21 cellular contexts compared by ENCODE assay signal in genomic region chr13:99743079-99743478, GRCh38.
A peak's percentile ranks its signal among the peaks of the same experiment; 100 is the strongest.
DNase-seq lines count a peak whose midpoint lies in the region; TF ChIP-seq lines count a peak whose summit lies in the region.
"Had no signal": no experiment of that assay in that cellular context is flagged by ENCODE, and none has a peak within 500 bp of the region (broad histone marks: within the 10 kb centered on the region; RNA-seq: fewer than 3 reads in every experiment).

No MANE protein-coding gene starts in this region.

- H3K36me3 Mint-ChIP-seq in neural progenitor cell = peaks cover 3% of the 10 kb centered on the region

- no peaks in the 10 kb centered on the region for H3K9me3 Mint-ChIP-seq in neural progenitor cell
- H3K9me3 Mint-ChIP-seq: activated T-cell treated with anti-CD3 and anti-CD28 coated beads, Interleukin-2, amount 50 U/mL, for 24 hours; dendritic cell treated with granulocyte-macrophage colony-stimulating factor and Interleukin-4, amounts not matched to agents 40 ng/mL and 50 ng/mL, for 4 days had no signal

- no peaks in the 10 kb centered on the region for H4K20me1 ChIP-seq in neural progenitor cell (ENCODE audit: low read depth)

- peaks cover 87% of the 10 kb centered on the region for H3K4me1 ChIP-seq in neural progenitor cell
- H3K4me1 ChIP-seq in uterus = no peaks in the 10 kb centered on the region
- H3K4me1 ChIP-seq in ascending aorta = peaks cover 0 to 7% of the 10 kb centered on the region in 2 donors

- peaks cover 32% of the 10 kb centered on the region for H3K79me2 ChIP-seq in neural progenitor cell (ENCODE audit: low read depth)

- no peaks in the 10 kb centered on the region for H3K27me3 Mint-ChIP-seq in neural progenitor cell (ENCODE audit: insufficient read depth, low read depth)
- H3K27me3 Mint-ChIP-seq: activated T-cell treated with anti-CD3 and anti-CD28 coated beads, Interleukin-2, amount 50 U/mL, for 24 hours had no signal

- peak overlapping the region; percentile 41 for H3K4me3 Mint-ChIP-seq in neural progenitor cell
- H3K4me3 Mint-ChIP-seq: activated CD8-positive, alpha-beta T cell treated with anti-CD3 and anti-CD28 coated beads, Interleukin-2, amount 10 ng/mL, durations not matched to agents 7 days and 5 days; activated T-cell treated with anti-CD3 and anti-CD28 coated beads, Interleukin-2, amount 50 U/mL, for 24 hours; dendritic cell treated with granulocyte-macrophage colony-stimulating factor and Interleukin-4, amounts not matched to agents 40 ng/mL and 50 ng/mL, for 4 days had no signal

- H3K4me3 ChIP-seq in neural progenitor cell = peak overlapping the region; percentile 20
- H3K4me3 ChIP-seq in uterus = no peak overlapping the region
- peak overlapping the region in 1 of 2 donors; percentile 1 for H3K4me3 ChIP-seq in ascending aorta
- H3K4me3 ChIP-seq: cardiac muscle cell, MG63 had no signal

- no peaks in the 10 kb centered on the region for H3K9me3 ChIP-seq in neural progenitor cell (ENCODE audit: low read depth)
- no peaks in the 10 kb centered on the region for H3K9me3 ChIP-seq in uterus
- no peaks in the 10 kb centered on the region for H3K9me3 ChIP-seq in ascending aorta
- H3K9me3 ChIP-seq: MG63 had no signal

- H3K27ac Mint-ChIP-seq in neural progenitor cell = peak overlapping the region; percentile 94
- H3K27ac Mint-ChIP-seq: activated CD8-positive, alpha-beta T cell treated with anti-CD3 and anti-CD28 coated beads, Interleukin-2, amount 10 ng/mL, durations not matched to agents 7 days and 5 days; activated T-cell treated with anti-CD3 and anti-CD28 coated beads, Interleukin-2, amount 50 U/mL, for 24 hours; dendritic cell treated with granulocyte-macrophage colony-stimulating factor and Interleukin-4, amounts not matched to agents 40 ng/mL and 50 ng/mL, for 4 days had no signal

- TF ChIP-seq POLR2A in uterus (IDR thresholded peaks at IDR 0.05) = no peak

- H3K9ac ChIP-seq in neural progenitor cell = no peak overlapping the region

- H3K27me3 ChIP-seq in neural progenitor cell = no peaks in the 10 kb centered on the region
- H3K27me3 ChIP-seq in uterus = no peaks in the 10 kb centered on the region
- H3K27me3 ChIP-seq in ascending aorta = no peaks in the 10 kb centered on the region
- H3K27me3 ChIP-seq: cardiac muscle cell had no signal

- H3K27ac ChIP-seq in neural progenitor cell (peak overlapping the region; percentile 93), uterus (no peak overlapping the region), ascending aorta (no peak overlapping the region)
- H3K27ac ChIP-seq: 22Rv1, cardiac muscle cell, epithelial cell of prostate had no signal

- H3K4me1 Mint-ChIP-seq in neural progenitor cell = peaks cover 93% of the 10 kb centered on the region

- H2AFZ ChIP-seq in neural progenitor cell (replicated peaks) = no peak overlapping the region

- no peaks in the 10 kb centered on the region for H3K36me3 ChIP-seq in neural progenitor cell
- H3K36me3 ChIP-seq in uterus = no peaks in the 10 kb centered on the region
- H3K36me3 ChIP-seq in ascending aorta = no peaks in the 10 kb centered on the region
- H3K36me3 ChIP-seq: cardiac muscle cell, MG63 had no signal

- no peak for TF ChIP-seq CTCF in neural progenitor cell (IDR thresholded peaks at IDR 0.05)
- no peak for TF ChIP-seq CTCF in uterus (IDR thresholded peaks at IDR 0.05)
- no peak for TF ChIP-seq CTCF in ascending aorta (IDR thresholded peaks at IDR 0.05)

- intact Hi-C loops in uterus (cut with DNase I; ENCODE audit: low total_unique reads) = no loop called here
- intact Hi-C loops in ascending aorta (cut with DNase I) = no loop called here

- peaks cover 73% of the 10 kb centered on the region for H3F3A ChIP-seq in neural progenitor cell (ENCODE audit: low read depth)

- DNase-seq in DMS153 (lab: John Stamatoyannopoulos, UW) (peak; percentile 37), DMS153 treated with DMSO at 0.1 percent for 48 hours (lab: John Stamatoyannopoulos, UW; ENCODE audit: unreplicated experiment) (no peak), NCI-H2081 (lab: John Stamatoyannopoulos, UW) (peak; percentile 57 to 85), NCI-H748 treated with DMSO at 0.1 percent for 48 hours (lab: John Stamatoyannopoulos, UW) (peak; percentile 91), neural progenitor cell (ENCODE audit: low spot score) (peak; percentile 75), uterus (no peak), ascending aorta (ENCODE audit: low spot score in 2 of 2) (no peak)
- no peak for DNase-seq in central memory CD4-positive, alpha-beta T cell
- DNase-seq: activated CD8-positive, alpha-beta T cell treated with anti-CD3 and anti-CD28 coated beads, Interleukin-2, amount 10 ng/mL, durations not matched to agents 7 days and 5 days; activated naive CD4-positive, alpha-beta T cell; activated T-cell treated with anti-CD3 and anti-CD28 coated beads, Interleukin-2, amount 50 U/mL, for 24 hours; amniotic stem cell; EL; kidney; MG63; retina; stimulated activated CD4-positive, alpha-beta T cell treated with anti-CD3 and anti-CD28 coated beads, Interleukin-12 subunit alpha, Interleukin-12 subunit beta, amount 100 ng/mL, for 4 hours had no signal

- H3K4me2 ChIP-seq in neural progenitor cell = peak overlapping the region; percentile 67

Comparison
In these comparisons a context has a peak if more than half of its experiments do, and no peak if none do; other contexts are left out.
1. DNase-seq: peak in DMS153 (single experiment), NCI-H2081 (2 of 2), NCI-H748 treated with DMSO at 0.1 percent for 48 hours (single experiment) and neural progenitor cell (single experiment); none in DMS153 treated with DMSO at 0.1 percent for 48 hours (single experiment), central memory CD4-positive, alpha-beta T cell (single experiment), uterus (0 of 2) and ascending aorta (0 of 2).